ENCODE assay signal across 16 cellular contexts in genomic region chr11:7965386-7965785, GRCh38.
DNase-seq lines count a peak whose midpoint lies in the region; ATAC-seq lines count a peak whose summit lies in the region.
"Had no signal": no experiment of that assay in that cellular context is flagged by ENCODE, and none has a peak within 500 bp of the region (broad histone marks: within the 10 kb centered on the region; RNA-seq: fewer than 3 reads in every experiment).

Gene NLRP10 (minus strand): TSS chr11:7965447. CDS start chr11:7963495, 1,952 bp downstream.

- H3K36me3 ChIP-seq in ACC112 (ENCODE audit: insufficient read depth, low read length) (no peaks in the 10 kb centered on the region), adipocyte (ENCODE audit: control insufficient read depth, insufficient read depth, low read length, severe bottlenecking) (no peaks in the 10 kb centered on the region)
- H3K36me3 ChIP-seq: tibial artery had no signal

- no peaks in the 10 kb centered on the region for H3K27me3 ChIP-seq in ACC112 (ENCODE audit: insufficient read depth, low read length)
- H3K27me3 ChIP-seq in adipocyte (replicated peaks; ENCODE audit: control insufficient read depth, insufficient read depth, low read length), result no peaks in the 10 kb centered on the region

- DNase-seq in HCEC 1CT (peak; percentile 95), adipocyte (ENCODE audit: low read depth) (peak; percentile 81), hepatic stellate cell (ENCODE audit: low spot score) (peak; percentile 68), NK-92 (lab: John Stamatoyannopoulos, UW; ENCODE audit: unreplicated experiment) (no peak)
- DNase-seq: activated CD4-positive, alpha-beta T cell treated with anti-CD3 and anti-CD28 coated beads for 48 hours; DMS79 treated with DMSO at 0.1 percent for 48 hours; endodermal cell; NCI-H187; occipital lobe; stimulated activated CD4-positive, alpha-beta T cell treated with anti-CD3 and anti-CD28 coated beads, Interleukin-12 subunit alpha, Interleukin-12 subunit beta, amount 100 ng/mL, for 4 hours; tibial artery had no signal

- ATAC-seq in GM21526 (IDR thresholded peaks at IDR 0.05; ENCODE audit: low FRiP score, unreplicated experiment) (no peak), GM18907 (IDR thresholded peaks at IDR 0.05; ENCODE audit: unreplicated experiment) (no peak), GM18870 (IDR thresholded peaks at IDR 0.05; ENCODE audit: unreplicated experiment) (no peak)
- ATAC-seq: HCT116 had no signal

- H3K4me1 ChIP-seq in ACC112 (ENCODE audit: control insufficient read depth, insufficient read depth, low read length, unreplicated experiment) (peaks cover 19% of the 10 kb centered on the region), adipocyte (ENCODE audit: control insufficient read depth, insufficient read depth, low read length) (peaks cover 43% of the 10 kb centered on the region)
- H3K4me1 ChIP-seq: tibial artery had no signal

- no peaks in the 10 kb centered on the region for H3K9me3 ChIP-seq in adipocyte (ENCODE audit: control insufficient read depth, low read length)
- H3K9me3 ChIP-seq: tibial artery had no signal

- peak within 1 kb of the TSS; percentile 72 for H3K9ac ChIP-seq in adipocyte (ENCODE audit: low read length)

- H3K79me2 ChIP-seq in ACC112 (ENCODE audit: control insufficient read depth, insufficient read depth, low read length, unreplicated experiment), result no peaks in the 10 kb centered on the region

- H2AFZ ChIP-seq in ACC112 (ENCODE audit: low read length, unreplicated experiment), result peak within 1 kb of the TSS; percentile 53

- peak within 1 kb of the TSS; percentile 50 for H3K4me3 ChIP-seq in ACC112 (ENCODE audit: low read depth, low read length)
- peak within 1 kb of the TSS; percentile 20 for H3K4me3 ChIP-seq in adipocyte (ENCODE audit: low read length)
- H3K4me3 ChIP-seq: tibial artery had no signal

- peak within 1 kb of the TSS; percentile 87 for H3K27ac ChIP-seq in ACC112 (ENCODE audit: low read depth, low read length)
- H3K27ac ChIP-seq: tibial artery had no signal
